ENCODE assay signal across 8 cellular contexts in the genomic region with DNA sequence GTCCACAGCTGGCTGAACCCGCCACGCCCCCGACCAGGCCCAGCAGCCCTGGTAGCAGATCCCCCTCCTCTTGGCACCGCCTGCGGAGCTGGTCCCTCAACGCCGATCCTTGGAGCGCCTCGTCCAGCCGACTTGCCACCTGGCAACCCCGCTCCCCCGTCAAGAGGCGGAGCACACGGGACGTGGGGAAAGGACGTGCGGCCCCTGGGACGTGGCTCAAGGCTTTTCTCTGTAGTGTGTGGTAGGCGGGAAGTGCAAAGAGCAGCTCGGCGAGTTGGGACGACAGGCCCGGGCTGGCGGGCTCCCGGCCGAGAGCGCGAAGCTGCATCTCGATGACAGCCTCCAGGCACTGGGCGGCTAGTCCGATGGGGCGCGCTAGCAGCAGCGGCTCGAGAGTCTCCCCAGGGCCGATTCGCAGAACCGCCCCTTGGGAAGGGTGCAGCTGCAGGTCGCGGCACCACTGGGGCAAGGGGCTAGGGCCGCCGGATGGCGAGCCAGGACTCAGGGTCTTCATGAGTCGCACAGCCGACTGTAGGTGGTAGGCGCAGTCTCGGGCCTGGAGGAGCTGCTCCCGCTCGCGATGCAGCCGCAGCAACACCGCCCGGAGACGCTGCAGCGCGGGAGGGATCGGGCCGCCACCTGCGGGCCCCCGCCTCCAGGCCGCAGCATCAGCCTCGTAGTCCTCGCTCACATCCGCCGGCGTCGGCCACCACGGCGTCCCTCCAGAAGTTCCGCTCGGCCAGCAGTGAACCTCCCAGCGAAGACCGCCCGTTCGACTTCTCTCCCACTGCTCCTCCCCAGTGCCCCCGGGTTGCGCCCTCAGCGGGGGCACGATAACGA. TPM values are rescaled to one million over a fixed set of nuclear protein-coding genes. Genes with fewer than 3 reads are reported as not detected.
DNase-seq lines count a peak whose midpoint lies in the region; ATAC-seq and TF ChIP-seq lines count a peak whose summit lies in the region.

No MANE protein-coding gene starts in this region.

- peak overlapping the region; percentile 90 for H3K4me2 ChIP-seq in OCI-LY7 (ENCODE audit: low read length)

- peak; percentile 25 for ATAC-seq in GM18520 (IDR thresholded peaks at IDR 0.05; ENCODE audit: unreplicated experiment)
- ATAC-seq in HG03039 (IDR thresholded peaks at IDR 0.05; ENCODE audit: unreplicated experiment), result peak; percentile 31
- peak; percentile 46 for ATAC-seq in activated naive CD8-positive, alpha-beta T cell treated with anti-CD3 and anti-CD28 coated beads, Interleukin-2, amount 10 ng/mL, durations not matched to agents 7 days and 5 days (ENCODE audit: low read depth)

- no peak for TF ChIP-seq CTCF in OCI-LY7 (conservative IDR thresholded peaks at IDR 0.05; ENCODE audit: low read length)

- peaks cover 44% of the 10 kb centered on the region for H3K36me3 ChIP-seq in OCI-LY7 (ENCODE audit: insufficient read depth, low read length)
- H3K36me3 ChIP-seq in iPS-15b (ENCODE audit: control insufficient read depth, insufficient read depth, low read length), result peaks cover 6% of the 10 kb centered on the region
- H3K36me3 ChIP-seq in skeletal muscle tissue (ENCODE audit: control insufficient read depth in 3 of 3, insufficient read depth in 3 of 3, low read length in 3 of 3), result peaks cover 17 to 32% (median 22%) of the 10 kb centered on the region in 3 donors

- H3K4me1 Mint-ChIP-seq in activated naive CD8-positive, alpha-beta T cell treated with anti-CD3 and anti-CD28 coated beads, Interleukin-2, amount 10 ng/mL, durations not matched to agents 7 days and 5 days, result peaks cover 34% of the 10 kb centered on the region

- peak; percentile 44 for DNase-seq in AG08396 (ENCODE audit: low spot score)
- DNase-seq in OCI-LY7 (ENCODE audit: low spot score), result peak; percentile 76
- DNase-seq in activated naive CD8-positive, alpha-beta T cell treated with anti-CD3 and anti-CD28 coated beads, Interleukin-2, amount 10 ng/mL, durations not matched to agents 7 days and 5 days, result peak; percentile 79
- DNase-seq in foreskin melanocyte, result no peak

- intact Hi-C loops in OCI-LY7 (cut with micrococcal nuclease; ENCODE audit: unreplicated experiment), result no loop called here

- no peaks in the 10 kb centered on the region for H3K9me3 ChIP-seq in OCI-LY7 (ENCODE audit: low read length)
- no peaks in the 10 kb centered on the region for H3K9me3 ChIP-seq in iPS-15b (ENCODE audit: control insufficient read depth, insufficient read depth, low read length)
- H3K9me3 ChIP-seq in skeletal muscle tissue (ENCODE audit: control insufficient read depth in 3 of 3, low read length in 3 of 3), result no peaks in the 10 kb centered on the region

- peaks cover 28% of the 10 kb centered on the region for H3K79me2 ChIP-seq in OCI-LY7 (ENCODE audit: insufficient read depth, low read depth, low read length)

- H3K27ac Mint-ChIP-seq in activated naive CD8-positive, alpha-beta T cell treated with anti-CD3 and anti-CD28 coated beads, Interleukin-2, amount 10 ng/mL, durations not matched to agents 7 days and 5 days, result peak overlapping the region; percentile 99

- peak overlapping the region; percentile 78 for H3K4me3 ChIP-seq in OCI-LY7 (ENCODE audit: low read depth, low read length, poor library complexity, severe bottlenecking)
- peak overlapping the region; percentile 99 for H3K4me3 ChIP-seq in iPS-15b (ENCODE audit: low read depth, low read length)
- H3K4me3 ChIP-seq in skeletal muscle tissue (ENCODE audit: low read length in 3 of 3), result peak overlapping the region; percentile 85 to 100 (median 98)

- H3K27ac ChIP-seq in OCI-LY7 (ENCODE audit: low read depth, low read length, poor library complexity, severe bottlenecking), result peak overlapping the region; percentile 80
- peak overlapping the region; percentile 71 for H3K27ac ChIP-seq in skeletal muscle tissue (ENCODE audit: low read depth, low read length)

- CTCF ChIA-PET in OCI-LY7 (lab: Charles Lee; ENCODE audit: unreplicated experiment), result interaction anchor here (4.1 kb wide), 1 partner anchor 49 kb away, joined by 18 read pairs; a partner anchor contains a TSS

- peak overlapping the region; percentile 87 for H3K9ac ChIP-seq in iPS-15b (ENCODE audit: low read depth, low read length)
- H3K9ac ChIP-seq in skeletal muscle tissue (ENCODE audit: low read depth in 1 of 3, low read length in 3 of 3), result peak overlapping the region; percentile 69 to 93 (median 86)

- H3K4me1 ChIP-seq in OCI-LY7 (ENCODE audit: insufficient read depth, low read length, poor library complexity, severe bottlenecking) (peaks cover 18% of the 10 kb centered on the region), iPS-15b (ENCODE audit: control insufficient read depth, insufficient read depth, low read length) (no peaks in the 10 kb centered on the region), skeletal muscle tissue (ENCODE audit: control insufficient read depth in 3 of 3, insufficient read depth in 3 of 3, low read length in 3 of 3) (peaks cover 22 to 37% (median 26%) of the 10 kb centered on the region in 3 donors)

- no peaks in the 10 kb centered on the region for H4K20me1 ChIP-seq in OCI-LY7 (ENCODE audit: insufficient read depth, low read length)

- H2AFZ ChIP-seq in OCI-LY7 (ENCODE audit: low read length), result peak overlapping the region; percentile 63

- H3K27me3 Mint-ChIP-seq in activated naive CD8-positive, alpha-beta T cell treated with anti-CD3 and anti-CD28 coated beads, Interleukin-2, amount 10 ng/mL, durations not matched to agents 7 days and 5 days, result no peaks in the 10 kb centered on the region

- no peaks in the 10 kb centered on the region for H3K9me3 Mint-ChIP-seq in activated naive CD8-positive, alpha-beta T cell treated with anti-CD3 and anti-CD28 coated beads, Interleukin-2, amount 10 ng/mL, durations not matched to agents 7 days and 5 days

- POLR2A ChIA-PET in OCI-LY7 (lab: Charles Lee), result interaction anchor here (0.8 to 5.1 kb wide), 9 partner anchors 10 to 103 kb away, joined by 3 to 25 read pairs (median 6); a partner anchor contains a TSS
- POLR2A ChIA-PET in activated naive CD8-positive, alpha-beta T cell treated with anti-CD3 and anti-CD28 coated beads, Interleukin-2, amount 10 ng/mL, durations not matched to agents 7 days and 5 days (lab: Charles Lee), result interaction anchor here (0.9 to 4.2 kb wide), 19 partner anchors 10 to 105 kb away, joined by 3 to 61 read pairs (median 10); a partner anchor contains a TSS

- no peaks in the 10 kb centered on the region for H3K9me2 ChIP-seq in OCI-LY7 (ENCODE audit: insufficient read depth, low read length)

- H3K27me3 ChIP-seq in iPS-15b (ENCODE audit: control insufficient read depth, insufficient read depth, low read length) (no peaks in the 10 kb centered on the region), skeletal muscle tissue (ENCODE audit: control insufficient read depth in 3 of 3, insufficient read depth in 3 of 3, low read length in 3 of 3) (no peaks in the 10 kb centered on the region)

- H3K4me3 Mint-ChIP-seq in activated naive CD8-positive, alpha-beta T cell treated with anti-CD3 and anti-CD28 coated beads, Interleukin-2, amount 10 ng/mL, durations not matched to agents 7 days and 5 days, result peak overlapping the region; percentile 99

- H3K36me3 Mint-ChIP-seq in activated naive CD8-positive, alpha-beta T cell treated with anti-CD3 and anti-CD28 coated beads, Interleukin-2, amount 10 ng/mL, durations not matched to agents 7 days and 5 days, result peaks cover 17% of the 10 kb centered on the region

- BruUV-seq in OCI-LY7 (replicated peaks; lab: Mats Ljungman, UMichigan), result TSS peak; percentile 66

RNA-seq across cellular contexts. Expression of a gene that starts 0.6 kb away (rescaled TPM):
- 52.3 and 53.0 TPM in 2 replicates for total RNA-seq in OCI-LY7 (2014; rRNA removed; shearing (Covaris generic))
- total RNA-seq in OCI-LY7 (2022) (42.5 and 52.0 TPM in 2 replicates), skeletal muscle tissue (30.3 TPM)
- 10 to 100 TPM; 36.8 to 37.1 TPM for total RNA-seq in activated naive CD8-positive, alpha-beta T cell treated with anti-CD3 and anti-CD28 coated beads, Interleukin-2, amount 10 ng/mL, durations not matched to agents 7 days and 5 days

RNA-seq across cellular contexts. Expression of a gene that starts 0.7 kb away (rescaled TPM):
- 34.6 and 49.5 TPM in 2 replicates for total RNA-seq in OCI-LY7 (2014; rRNA removed; shearing (Covaris generic))
- total RNA-seq in OCI-LY7 (2022) (31.5 and 37.4 TPM in 2 replicates), skeletal muscle tissue (4.2 TPM)
- total RNA-seq in activated naive CD8-positive, alpha-beta T cell treated with anti-CD3 and anti-CD28 coated beads, Interleukin-2, amount 10 ng/mL, durations not matched to agents 7 days and 5 days, result 10 to 100 TPM; 44.1 to 46.2 TPM

RNA-seq across cellular contexts. Expression of a gene that starts 9.7 kb away (rescaled TPM):
- total RNA-seq in OCI-LY7 (2014; rRNA removed; shearing (Covaris generic)), result 46.1 and 85.7 TPM in 2 replicates
- 90.0 and 102 TPM in 2 replicates for total RNA-seq in OCI-LY7 (2022)
- 10 to 100 TPM; 91.6 to 92.1 TPM for total RNA-seq in activated naive CD8-positive, alpha-beta T cell treated with anti-CD3 and anti-CD28 coated beads, Interleukin-2, amount 10 ng/mL, durations not matched to agents 7 days and 5 days
- 25.1 TPM for total RNA-seq in skeletal muscle tissue

RNA-seq across cellular contexts. Expression of a gene that starts 17.0 kb away (rescaled TPM):
- total RNA-seq in OCI-LY7 (2014; rRNA removed; shearing (Covaris generic)), result 46.9 and 51.3 TPM in 2 replicates
- total RNA-seq in OCI-LY7 (2022), result 50.1 and 52.7 TPM in 2 replicates
- total RNA-seq in activated naive CD8-positive, alpha-beta T cell treated with anti-CD3 and anti-CD28 coated beads, Interleukin-2, amount 10 ng/mL, durations not matched to agents 7 days and 5 days, result 10 to 100 TPM; 66.1 to 68.7 TPM
- 35.0 TPM for total RNA-seq in skeletal muscle tissue

RNA-seq across cellular contexts. Expression of a gene that starts 17.2 kb away (rescaled TPM):
- not detected in 2 replicates for total RNA-seq in OCI-LY7 (2014; rRNA removed; shearing (Covaris generic))
- not detected in 2 replicates for total RNA-seq in OCI-LY7 (2022)
- 1 to 10 TPM; 1.2 to 1.3 TPM for total RNA-seq in activated naive CD8-positive, alpha-beta T cell treated with anti-CD3 and anti-CD28 coated beads, Interleukin-2, amount 10 ng/mL, durations not matched to agents 7 days and 5 days
- not detected for total RNA-seq in skeletal muscle tissue
